31 cellular contexts compared by ENCODE assay signal in the genomic region with DNA sequence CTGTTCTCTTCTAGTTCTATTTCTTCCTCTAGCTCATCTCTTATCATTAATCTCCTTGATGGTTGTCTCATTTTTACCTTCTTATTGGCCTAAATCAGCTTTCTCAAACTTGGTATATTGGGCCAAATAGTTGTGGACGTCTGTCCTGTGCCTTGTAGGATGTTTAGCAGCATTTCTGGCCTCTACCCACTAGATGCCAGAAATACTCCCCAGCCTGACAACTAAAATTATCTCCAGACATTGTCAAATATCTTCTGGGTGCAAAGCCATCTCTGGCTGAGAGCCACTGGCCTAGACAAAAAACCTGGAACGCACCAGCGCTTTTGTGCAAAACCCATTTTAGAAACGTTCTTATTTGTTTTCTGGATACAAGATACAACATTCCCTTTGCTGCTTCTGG. TPM values are rescaled to one million over a fixed set of nuclear protein-coding genes. Genes with fewer than 3 reads are reported as not detected.
A peak's percentile ranks its signal among the peaks of the same experiment; 100 is the strongest.
DNase-seq lines count a peak whose midpoint lies in the region; ATAC-seq and TF ChIP-seq lines count a peak whose summit lies in the region.
"Had no signal": no experiment of that assay in that cellular context is flagged by ENCODE, and none has a peak within 500 bp of the region (broad histone marks: within the 10 kb centered on the region; RNA-seq: fewer than 3 reads in every experiment).

No MANE protein-coding gene starts in this region.

- peak; percentile 45 for TF ChIP-seq CTCF in C4-2B (conservative IDR thresholded peaks at IDR 0.05)
- TF ChIP-seq CTCF in osteocyte (IDR thresholded peaks at IDR 0.05), result peak; percentile 36

- no peaks in the 10 kb centered on the region for H3K36me3 Mint-ChIP-seq in osteocyte (ENCODE audit: unreplicated experiment)
- H3K36me3 Mint-ChIP-seq in natural killer cell treated with Interleukin-12 subunit alpha and Interleukin-12 subunit beta and Interleukin-15 and Interleukin-18, amount 100 ng/mL, for 72 hours, result no peaks in the 10 kb centered on the region
- H3K36me3 Mint-ChIP-seq: activated naive CD8-positive, alpha-beta T cell treated with anti-CD3 and anti-CD28 coated beads, Interleukin-2, amount 10 ng/mL, durations not matched to agents 7 days and 5 days; naive thymus-derived CD4-positive, alpha-beta T cell; type B pancreatic cell had no signal

- 0 out of 2 replicates have a peak, but pooled peaks have one; percentile 28 for TF ChIP-seq RAD21 in Ishikawa (IDR thresholded peaks at IDR 0.05; ENCODE audit: low read depth)

- no peak for ATAC-seq in natural killer cell treated with Interleukin-12 subunit alpha and Interleukin-12 subunit beta and Interleukin-15 and Interleukin-18, amount 100 ng/mL, for 72 hours
- no peak for ATAC-seq in GM18520 (IDR thresholded peaks at IDR 0.05; ENCODE audit: unreplicated experiment)
- ATAC-seq: left lung; naive thymus-derived CD4-positive, alpha-beta T cell; T-helper 17 cell had no signal

- no peak for TF ChIP-seq EP300 in Ishikawa (IDR thresholded peaks at IDR 0.05; ENCODE audit: borderline replicate concordance)

- H3K27ac ChIP-seq in C4-2B, result no peak overlapping the region
- H3K27ac ChIP-seq: ascending aorta, left lung, ovary, SJCRH30 had no signal

- peaks cover 3% of the 10 kb centered on the region for H3K4me1 Mint-ChIP-seq in osteocyte (ENCODE audit: unreplicated experiment)
- H3K4me1 Mint-ChIP-seq in natural killer cell treated with Interleukin-12 subunit alpha and Interleukin-12 subunit beta and Interleukin-15 and Interleukin-18, amount 100 ng/mL, for 72 hours (ENCODE audit: low read depth in 2 of 2), result no peaks in the 10 kb centered on the region
- H3K4me1 Mint-ChIP-seq: activated naive CD8-positive, alpha-beta T cell treated with anti-CD3 and anti-CD28 coated beads, Interleukin-2, amount 10 ng/mL, durations not matched to agents 7 days and 5 days; naive thymus-derived CD4-positive, alpha-beta T cell; T-helper 17 cell had no signal

- no peaks in the 10 kb centered on the region for H3K27me3 Mint-ChIP-seq in osteocyte (ENCODE audit: unreplicated experiment)
- H3K27me3 Mint-ChIP-seq in natural killer cell treated with Interleukin-12 subunit alpha and Interleukin-12 subunit beta and Interleukin-15 and Interleukin-18, amount 100 ng/mL, for 72 hours, result peaks cover 20 to 37% of the 10 kb centered on the region in 2 donors

- no peak overlapping the region for H3K27ac Mint-ChIP-seq in osteocyte (ENCODE audit: unreplicated experiment)
- no peak overlapping the region for H3K27ac Mint-ChIP-seq in natural killer cell treated with Interleukin-12 subunit alpha and Interleukin-12 subunit beta and Interleukin-15 and Interleukin-18, amount 100 ng/mL, for 72 hours
- H3K27ac Mint-ChIP-seq: activated naive CD8-positive, alpha-beta T cell treated with anti-CD3 and anti-CD28 coated beads, Interleukin-2, amount 10 ng/mL, durations not matched to agents 7 days and 5 days; activated T-cell treated with anti-CD3 and anti-CD28 coated beads, Interleukin-2, amount 50 U/mL, for 24 hours; CD4-positive, alpha-beta T cell; naive thymus-derived CD4-positive, alpha-beta T cell; T-helper 17 cell; type B pancreatic cell had no signal

- no peak overlapping the region for H3K4me3 Mint-ChIP-seq in osteocyte (ENCODE audit: unreplicated experiment)
- no peak overlapping the region for H3K4me3 Mint-ChIP-seq in natural killer cell treated with Interleukin-12 subunit alpha and Interleukin-12 subunit beta and Interleukin-15 and Interleukin-18, amount 100 ng/mL, for 72 hours
- H3K4me3 Mint-ChIP-seq: activated naive CD8-positive, alpha-beta T cell treated with anti-CD3 and anti-CD28 coated beads, Interleukin-2, amount 10 ng/mL, durations not matched to agents 7 days and 5 days; activated T-cell treated with anti-CD3 and anti-CD28 coated beads, Interleukin-2, amount 50 U/mL, for 24 hours; CD4-positive, alpha-beta T cell; naive thymus-derived CD4-positive, alpha-beta T cell; T-helper 17 cell; type B pancreatic cell had no signal

- DNase-seq in cerebellar cortex (ENCODE audit: low spot score), result peak; percentile 18
- no peak for DNase-seq in osteocyte (ENCODE audit: extremely low spot score, unreplicated experiment)
- DNase-seq in natural killer cell treated with Interleukin-12 subunit alpha and Interleukin-12 subunit beta and Interleukin-15 and Interleukin-18, amount 100 ng/mL, for 72 hours (ENCODE audit: low spot score), result no peak
- no peak for DNase-seq in GM19240 (ENCODE audit: insufficient read length, low spot score)
- DNase-seq: activated CD4-positive, alpha-beta T cell treated with anti-CD3 and anti-CD28 coated beads for 4 hours; activated gamma-delta T cell; activated naive CD8-positive, alpha-beta T cell treated with anti-CD3 and anti-CD28 coated beads, Interleukin-2, amount 10 ng/mL, durations not matched to agents 7 days and 5 days; activated T-cell treated with anti-CD3 and anti-CD28 coated beads, Interleukin-2, amount 50 U/mL, for 24 hours; CD4-positive, alpha-beta T cell; GM23248; Kasumi-1; left lung; naive thymus-derived CD4-positive, alpha-beta T cell; NCI-H2171 treated with DMSO at 0.1 percent for 48 hours; NCI-H524; NK-92 treated with Interleukin-12 subunit alpha and Interleukin-12 subunit beta, amount 100 ng/mL, for 24 hours; ovary; retina; SJCRH30; stimulated activated CD4-positive, alpha-beta T cell treated with anti-CD3 and anti-CD28 coated beads, Interleukin-2, amount 100 ng/mL, for 24 hours; T-helper 17 cell had no signal

- no peaks in the 10 kb centered on the region for H3K9me3 Mint-ChIP-seq in osteocyte (ENCODE audit: unreplicated experiment)
- no peaks in the 10 kb centered on the region for H3K9me3 Mint-ChIP-seq in natural killer cell treated with Interleukin-12 subunit alpha and Interleukin-12 subunit beta and Interleukin-15 and Interleukin-18, amount 100 ng/mL, for 72 hours
- H3K9me3 Mint-ChIP-seq: activated naive CD8-positive, alpha-beta T cell treated with anti-CD3 and anti-CD28 coated beads, Interleukin-2, amount 10 ng/mL, durations not matched to agents 7 days and 5 days; activated T-cell treated with anti-CD3 and anti-CD28 coated beads, Interleukin-2, amount 50 U/mL, for 24 hours; CD4-positive, alpha-beta T cell; naive thymus-derived CD4-positive, alpha-beta T cell; type B pancreatic cell had no signal

TF ChIP-seq in Ishikawa, 13 proteins besides CTCF, POLR2A, EP300 and RAD21:
- TF ChIP-seq TCF12 (IDR thresholded peaks at IDR 0.05; ENCODE audit: low read depth), result no peak
- no peak for TF ChIP-seq USF1 (IDR thresholded peaks at IDR 0.05)
- TF ChIP-seq EGR1 (IDR thresholded peaks at IDR 0.05), result no peak
- no peak for TF ChIP-seq TEAD4 (IDR thresholded peaks at IDR 0.05)
- no peak for TF ChIP-seq REST (IDR thresholded peaks at IDR 0.05; ENCODE audit: low read depth)
- TF ChIP-seq TAF1 (IDR thresholded peaks at IDR 0.05; ENCODE audit: low read depth), result no peak
- no peak for TF ChIP-seq NFIC (IDR thresholded peaks at IDR 0.05)

RNA-seq across cellular contexts. Expression of gene LRRC10, which starts 38.8 kb away (rescaled TPM):
- not detected in 2 replicates for total RNA-seq in osteocyte
- total RNA-seq in natural killer cell treated with Interleukin-12 subunit alpha and Interleukin-12 subunit beta and Interleukin-15 and Interleukin-18, amount 100 ng/mL, for 72 hours, result not detected
- total RNA-seq: activated naive CD8-positive, alpha-beta T cell treated with anti-CD3 and anti-CD28 coated beads, Interleukin-2, amount 10 ng/mL, durations not matched to agents 7 days and 5 days; ascending aorta; CD4-positive, alpha-beta T cell; Daoy; dermis microvascular lymphatic vessel endothelial cell; fibroblast of lung; glomerular endothelial cell; GM23248; left lung; naive thymus-derived CD4-positive, alpha-beta T cell; ovary; SJCRH30; smooth muscle cell; T-helper 17 cell had no signal

RNA-seq across cellular contexts. Expression of gene BEST3, which starts 49.6 kb away (rescaled TPM):
- total RNA-seq in osteocyte, result 0.11 and 0.55 TPM in 2 replicates
- not detected for total RNA-seq in natural killer cell treated with Interleukin-12 subunit alpha and Interleukin-12 subunit beta and Interleukin-15 and Interleukin-18, amount 100 ng/mL, for 72 hours
- total RNA-seq: activated naive CD8-positive, alpha-beta T cell treated with anti-CD3 and anti-CD28 coated beads, Interleukin-2, amount 10 ng/mL, durations not matched to agents 7 days and 5 days; ascending aorta; CD4-positive, alpha-beta T cell; fibroblast of lung; GM23248; left lung; naive thymus-derived CD4-positive, alpha-beta T cell; ovary; SJCRH30 had no signal
